18 cellular contexts compared by ENCODE assay signal in the genomic region with DNA sequence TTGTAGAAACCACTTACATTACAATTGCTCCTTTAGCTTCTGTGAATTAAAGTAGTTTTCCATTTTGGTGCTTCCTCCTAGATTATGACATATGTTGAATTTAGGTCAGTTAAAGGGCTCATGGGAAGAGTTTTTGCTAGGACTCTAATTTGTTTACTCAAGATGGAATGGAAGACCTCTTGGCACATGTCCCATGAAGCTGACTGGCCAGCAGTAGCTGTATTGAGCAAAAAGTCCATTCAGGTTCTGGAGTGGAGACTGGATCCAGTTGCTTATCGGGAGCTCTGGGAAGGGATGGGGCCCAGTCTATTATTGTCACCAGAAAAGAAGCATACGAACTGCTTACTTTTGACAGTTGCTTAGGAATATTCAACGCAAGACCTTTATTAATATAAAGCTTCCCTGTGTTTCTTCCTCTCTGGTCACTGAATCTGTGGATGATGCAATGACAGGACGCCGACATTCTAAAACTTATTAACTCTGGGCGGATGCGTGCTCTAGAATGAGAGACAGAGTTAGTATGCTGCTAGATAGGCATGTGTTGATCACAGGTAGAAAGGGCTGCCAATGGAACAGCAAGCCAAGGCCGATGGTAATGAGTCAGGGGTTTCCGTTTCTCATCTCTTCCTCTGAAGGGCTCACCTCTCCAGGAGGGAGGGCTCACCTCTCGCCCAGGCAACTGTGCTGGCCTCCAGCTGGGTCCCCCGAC.
DNase-seq lines count a peak whose midpoint lies in the region; ATAC-seq, FAIRE-seq and TF ChIP-seq lines count a peak whose summit lies in the region.
"Had no signal": no experiment of that assay in that cellular context is flagged by ENCODE, and none has a peak within 500 bp of the region (broad histone marks: within the 10 kb centered on the region; RNA-seq: fewer than 3 reads in every experiment).

No MANE protein-coding gene starts in this region.

- H3K27me3 ChIP-seq in right lobe of liver: no peaks in the 10 kb centered on the region
- H3K27me3 ChIP-seq in esophagus squamous epithelium: no peaks in the 10 kb centered on the region
- H3K27me3 ChIP-seq: SJSA1 had no signal

- TF ChIP-seq CTCF in fibroblast of the aortic adventitia (IDR thresholded peaks at IDR 0.05; ENCODE audit: insufficient read depth, low read length): no peak
- no peak for TF ChIP-seq CTCF in right lobe of liver (IDR thresholded peaks at IDR 0.05)
- no peak for TF ChIP-seq CTCF in esophagus squamous epithelium (IDR thresholded peaks at IDR 0.05)

- intact Hi-C loops in right lobe of liver (cut with DNase I): no loop called here
- intact Hi-C loops in esophagus squamous epithelium (cut with DNase I): no loop called here

- H3K4me3 ChIP-seq in fibroblast of the aortic adventitia (ENCODE audit: low read depth, low read length) (no peak overlapping the region), right lobe of liver (peak overlapping the region in 2 of 3 donors; percentile 15), esophagus squamous epithelium (no peak overlapping the region)
- H3K4me3 ChIP-seq: SJSA1 had no signal

- H3K4me1 ChIP-seq in right lobe of liver (peaks cover 0 to 5% (median 0%) of the 10 kb centered on the region in 4 donors), esophagus squamous epithelium (peaks cover 0 to 15% (median 7%) of the 10 kb centered on the region in 3 donors)
- H3K4me1 ChIP-seq: SJSA1 had no signal

- FAIRE-seq in RCC 7860 (lab: Jason Lieb, UNC): no peak

- TF ChIP-seq POLR2A in right lobe of liver (IDR thresholded peaks at IDR 0.05) (peak; percentile 62), esophagus squamous epithelium (IDR thresholded peaks at IDR 0.05) (no peak)

- H3K27ac ChIP-seq in right lobe of liver (peak overlapping the region; percentile 41 to 57 (median 50)), esophagus squamous epithelium (peak overlapping the region in 1 of 4 donors; percentile 54)
- H3K27ac ChIP-seq: SJSA1 had no signal

- ATAC-seq in right lobe of liver (peak; percentile 84 to 94 (median 90)), HG02938 (IDR thresholded peaks at IDR 0.05; ENCODE audit: unreplicated experiment) (no peak), GM21825 (IDR thresholded peaks at IDR 0.05; ENCODE audit: unreplicated experiment) (no peak)
- ATAC-seq: activated CD8-positive, alpha-beta T cell treated with anti-CD3 and anti-CD28 coated beads, Interleukin-2, amount 10 ng/mL, durations not matched to agents 7 days and 5 days; activated T-cell treated with anti-CD3 and anti-CD28 coated beads, Interleukin-2, amount 50 U/mL, for 4 hours; sciatic nerve had no signal

- DNase-seq in EH (ENCODE audit: low read depth) (peak; percentile 51), RCC 7860 (ENCODE audit: low spot score) (peak; percentile 29), fibroblast of the aortic adventitia (ENCODE audit: low read depth) (peak; percentile 28), right lobe of liver (peak in 2 of 3 donors; percentile 34 to 74), esophagus squamous epithelium (lab: John Stamatoyannopoulos, UW) (no peak), AG08395 (ENCODE audit: low spot score) (no peak)
- DNase-seq: activated B cell treated with CpG ODN at 0.5 μM for 24 hours; activated CD8-positive, alpha-beta T cell treated with anti-CD3 and anti-CD28 coated beads, Interleukin-2, amount 10 ng/mL, durations not matched to agents 7 days and 5 days; activated T-cell treated with anti-CD3 and anti-CD28 coated beads, Interleukin-2, amount 50 U/mL, for 4 hours; AML-193; DND-41; foreskin melanocyte; NCI-H1417; OCI-M1 had no signal

- 35% methylated on average over 11 of the region's 11 CpGs for WGBS in right lobe of liver (ENCODE audit: insufficient coverage, low coverage, low lambda C conversion rate, missing lambda C conversion rate)
- WGBS in esophagus squamous epithelium, 2 donors: 71 to 84% methylated on average over 10 to 11 of the region's 11 CpGs

- H3K9me3 ChIP-seq in right lobe of liver (no peaks in the 10 kb centered on the region), esophagus squamous epithelium (no peaks in the 10 kb centered on the region)
- H3K9me3 ChIP-seq: SJSA1 had no signal

- H3K36me3 ChIP-seq in right lobe of liver: no peaks in the 10 kb centered on the region
- H3K36me3 ChIP-seq in esophagus squamous epithelium: no peaks in the 10 kb centered on the region
- H3K36me3 ChIP-seq: SJSA1 had no signal

Comparison
In these comparisons a context has a peak if more than half of its experiments do, and no peak if none do; other contexts are left out.
1. DNase-seq: peak in EH (single experiment), RCC 7860 (single experiment), fibroblast of the aortic adventitia (single experiment) and right lobe of liver (2 of 3); none in esophagus squamous epithelium (single experiment) and AG08395 (single experiment).
2. H3K4me3 ChIP-seq: peak in right lobe of liver (2 of 3); none in fibroblast of the aortic adventitia (single experiment) and esophagus squamous epithelium (0 of 4).
3. ATAC-seq: peak in right lobe of liver (4 of 4); none in HG02938 (single experiment) and GM21825 (single experiment).